1 cellular context compared by ENCODE assay signal in the genomic region with DNA sequence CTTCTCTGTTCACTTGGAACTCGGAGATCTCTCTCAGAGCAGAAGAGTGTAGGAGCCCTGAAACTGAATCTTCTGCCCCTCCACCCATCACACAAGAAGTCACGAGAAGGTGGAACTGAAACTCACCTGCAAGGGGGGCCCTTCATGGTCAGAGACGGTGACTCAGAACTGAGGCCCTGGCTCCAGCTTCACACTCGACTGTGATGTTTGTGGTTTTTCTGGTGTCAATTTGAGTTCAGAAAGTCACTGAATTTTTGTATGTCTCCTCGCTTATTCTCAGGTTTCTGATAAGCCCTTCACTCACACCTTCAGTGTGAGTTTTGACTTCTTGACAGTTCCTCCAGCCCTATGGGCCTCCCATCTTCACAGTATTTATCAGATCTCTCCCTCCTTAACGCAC.
TF ChIP-seq lines count a peak whose summit lies in the region.

No MANE protein-coding gene starts in this region.

TF ChIP-seq in GM12878, 131 proteins besides CTCF, POLR2A, EP300 and RAD21 (continued from another document):
- TF ChIP-seq, protein P1, sequence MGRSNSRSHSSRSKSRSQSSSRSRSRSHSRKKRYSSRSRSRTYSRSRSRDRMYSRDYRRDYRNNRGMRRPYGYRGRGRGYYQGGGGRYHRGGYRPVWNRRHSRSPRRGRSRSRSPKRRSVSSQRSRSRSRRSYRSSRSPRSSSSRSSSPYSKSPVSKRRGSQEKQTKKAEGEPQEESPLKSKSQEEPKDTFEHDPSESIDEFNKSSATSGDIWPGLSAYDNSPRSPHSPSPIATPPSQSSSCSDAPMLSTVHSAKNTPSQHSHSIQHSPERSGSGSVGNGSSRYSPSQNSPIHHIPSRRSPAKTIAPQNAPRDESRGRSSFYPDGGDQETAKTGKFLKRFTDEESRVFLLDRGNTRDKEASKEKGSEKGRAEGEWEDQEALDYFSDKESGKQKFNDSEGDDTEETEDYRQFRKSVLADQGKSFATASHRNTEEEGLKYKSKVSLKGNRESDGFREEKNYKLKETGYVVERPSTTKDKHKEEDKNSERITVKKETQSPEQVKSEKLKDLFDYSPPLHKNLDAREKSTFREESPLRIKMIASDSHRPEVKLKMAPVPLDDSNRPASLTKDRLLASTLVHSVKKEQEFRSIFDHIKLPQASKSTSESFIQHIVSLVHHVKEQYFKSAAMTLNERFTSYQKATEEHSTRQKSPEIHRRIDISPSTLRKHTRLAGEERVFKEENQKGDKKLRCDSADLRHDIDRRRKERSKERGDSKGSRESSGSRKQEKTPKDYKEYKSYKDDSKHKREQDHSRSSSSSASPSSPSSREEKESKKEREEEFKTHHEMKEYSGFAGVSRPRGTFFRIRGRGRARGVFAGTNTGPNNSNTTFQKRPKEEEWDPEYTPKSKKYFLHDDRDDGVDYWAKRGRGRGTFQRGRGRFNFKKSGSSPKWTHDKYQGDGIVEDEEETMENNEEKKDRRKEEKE (IDR thresholded peaks at IDR 0.05) = no peak
- TF ChIP-seq, protein P2, sequence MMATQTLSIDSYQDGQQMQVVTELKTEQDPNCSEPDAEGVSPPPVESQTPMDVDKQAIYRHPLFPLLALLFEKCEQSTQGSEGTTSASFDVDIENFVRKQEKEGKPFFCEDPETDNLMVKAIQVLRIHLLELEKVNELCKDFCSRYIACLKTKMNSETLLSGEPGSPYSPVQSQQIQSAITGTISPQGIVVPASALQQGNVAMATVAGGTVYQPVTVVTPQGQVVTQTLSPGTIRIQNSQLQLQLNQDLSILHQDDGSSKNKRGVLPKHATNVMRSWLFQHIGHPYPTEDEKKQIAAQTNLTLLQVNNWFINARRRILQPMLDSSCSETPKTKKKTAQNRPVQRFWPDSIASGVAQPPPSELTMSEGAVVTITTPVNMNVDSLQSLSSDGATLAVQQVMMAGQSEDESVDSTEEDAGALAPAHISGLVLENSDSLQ (IDR thresholded peaks at IDR 0.05) = peak; percentile 86
- TF ChIP-seq GATAD2B (conservative IDR thresholded peaks at IDR 0.05; ENCODE audit: low read depth) (0 out of 2 replicates have a peak, but pooled peaks have one; percentile 68), CHD4 (IDR thresholded peaks at IDR 0.05) (no peak), YBX1 (IDR thresholded peaks at IDR 0.05) (no peak), JUND (IDR thresholded peaks at IDR 0.05; ENCODE audit: low read depth, low read length) (peak; percentile 71; the same call in 1 of the 2 replicates), TAF1 (IDR thresholded peaks at IDR 0.05; ENCODE audit: borderline replicate concordance, low read depth, low read length) (peak; percentile 40; the same call in 1 of the 2 replicates), IKZF1 (conservative IDR thresholded peaks at IDR 0.05) (peak; percentile 92), ZNF207 (IDR thresholded peaks at IDR 0.05; ENCODE audit: borderline replicate concordance) (no peak), CHD2 (IDR thresholded peaks at IDR 0.05; ENCODE audit: borderline replicate concordance, low read depth, low read length) (peak; percentile 90), TCF3 (IDR thresholded peaks at IDR 0.05; ENCODE audit: borderline replicate concordance, insufficient read depth, low read depth, low read length) (peak; percentile 100), SIX5 (IDR thresholded peaks at IDR 0.05; ENCODE audit: low read depth, low read length, severe bottlenecking) (peak; percentile 31), IRF4 (IDR thresholded peaks at IDR 0.05; ENCODE audit: low read depth, low read length) (peak; percentile 99), POU2F2 (IDR thresholded peaks at IDR 0.05; ENCODE audit: borderline replicate concordance, low read depth, low read length) (peak; percentile 94; the same call in 2 of the 3 replicates), CEBPB (IDR thresholded peaks at IDR 0.05; ENCODE audit: borderline replicate concordance in 1 of 2, low read depth in 2 of 2, low read length in 2 of 2) (peak in 1 of 2 experiments; percentile 93; a peak in 1 of 4 replicates), ASH2L (IDR thresholded peaks at IDR 0.05; ENCODE audit: borderline replicate concordance, low read depth) (no peak), RUNX3 (IDR thresholded peaks at IDR 0.05; ENCODE audit: low read length) (peak; percentile 100), IKZF2 (IDR thresholded peaks at IDR 0.05) (peak; percentile 90 to 93), KLF5 (IDR thresholded peaks at IDR 0.05; ENCODE audit: partially characterized antibody) (peak; percentile 53), SPI1 (IDR thresholded peaks at IDR 0.05; ENCODE audit: borderline replicate concordance, insufficient read depth, low read depth, low read length) (peak; percentile 97), MTA3 (IDR thresholded peaks at IDR 0.05; ENCODE audit: borderline replicate concordance, low read length) (peak; percentile 96; the same call in 1 of the 2 replicates), YY1 (IDR thresholded peaks at IDR 0.05; ENCODE audit: low read depth, low read length) (peak; percentile 34; the same call in 1 of the 2 replicates), CBX5 (IDR thresholded peaks at IDR 0.05; ENCODE audit: low read depth) (peak; percentile 95), PAX5 (IDR thresholded peaks at IDR 0.05; ENCODE audit: borderline replicate concordance, low read depth, low read length) (peak; percentile 99), NBN (IDR thresholded peaks at IDR 0.05) (peak; percentile 94), STAT3 (IDR thresholded peaks at IDR 0.05; ENCODE audit: low read depth, low read length) (0 out of 2 replicates have a peak, but pooled peaks have one; percentile 36)
- TF ChIP-seq, protein P3, sequence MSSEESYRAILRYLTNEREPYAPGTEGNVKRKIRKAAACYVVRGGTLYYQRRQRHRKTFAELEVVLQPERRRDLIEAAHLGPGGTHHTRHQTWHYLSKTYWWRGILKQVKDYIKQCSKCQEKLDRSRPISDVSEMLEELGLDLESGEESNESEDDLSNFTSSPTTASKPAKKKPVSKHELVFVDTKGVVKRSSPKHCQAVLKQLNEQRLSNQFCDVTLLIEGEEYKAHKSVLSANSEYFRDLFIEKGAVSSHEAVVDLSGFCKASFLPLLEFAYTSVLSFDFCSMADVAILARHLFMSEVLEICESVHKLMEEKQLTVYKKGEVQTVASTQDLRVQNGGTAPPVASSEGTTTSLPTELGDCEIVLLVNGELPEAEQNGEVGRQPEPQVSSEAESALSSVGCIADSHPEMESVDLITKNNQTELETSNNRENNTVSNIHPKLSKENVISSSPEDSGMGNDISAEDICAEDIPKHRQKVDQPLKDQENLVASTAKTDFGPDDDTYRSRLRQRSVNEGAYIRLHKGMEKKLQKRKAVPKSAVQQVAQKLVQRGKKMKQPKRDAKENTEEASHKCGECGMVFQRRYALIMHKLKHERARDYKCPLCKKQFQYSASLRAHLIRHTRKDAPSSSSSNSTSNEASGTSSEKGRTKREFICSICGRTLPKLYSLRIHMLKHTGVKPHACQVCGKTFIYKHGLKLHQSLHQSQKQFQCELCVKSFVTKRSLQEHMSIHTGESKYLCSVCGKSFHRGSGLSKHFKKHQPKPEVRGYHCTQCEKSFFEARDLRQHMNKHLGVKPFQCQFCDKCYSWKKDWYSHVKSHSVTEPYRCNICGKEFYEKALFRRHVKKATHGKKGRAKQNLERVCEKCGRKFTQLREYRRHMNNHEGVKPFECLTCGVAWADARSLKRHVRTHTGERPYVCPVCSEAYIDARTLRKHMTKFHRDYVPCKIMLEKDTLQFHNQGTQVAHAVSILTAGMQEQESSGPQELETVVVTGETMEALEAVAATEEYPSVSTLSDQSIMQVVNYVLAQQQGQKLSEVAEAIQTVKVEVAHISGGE (CRISPR knock-in tag; IDR thresholded peaks at IDR 0.05) = no peak
- TF ChIP-seq, protein P4, sequence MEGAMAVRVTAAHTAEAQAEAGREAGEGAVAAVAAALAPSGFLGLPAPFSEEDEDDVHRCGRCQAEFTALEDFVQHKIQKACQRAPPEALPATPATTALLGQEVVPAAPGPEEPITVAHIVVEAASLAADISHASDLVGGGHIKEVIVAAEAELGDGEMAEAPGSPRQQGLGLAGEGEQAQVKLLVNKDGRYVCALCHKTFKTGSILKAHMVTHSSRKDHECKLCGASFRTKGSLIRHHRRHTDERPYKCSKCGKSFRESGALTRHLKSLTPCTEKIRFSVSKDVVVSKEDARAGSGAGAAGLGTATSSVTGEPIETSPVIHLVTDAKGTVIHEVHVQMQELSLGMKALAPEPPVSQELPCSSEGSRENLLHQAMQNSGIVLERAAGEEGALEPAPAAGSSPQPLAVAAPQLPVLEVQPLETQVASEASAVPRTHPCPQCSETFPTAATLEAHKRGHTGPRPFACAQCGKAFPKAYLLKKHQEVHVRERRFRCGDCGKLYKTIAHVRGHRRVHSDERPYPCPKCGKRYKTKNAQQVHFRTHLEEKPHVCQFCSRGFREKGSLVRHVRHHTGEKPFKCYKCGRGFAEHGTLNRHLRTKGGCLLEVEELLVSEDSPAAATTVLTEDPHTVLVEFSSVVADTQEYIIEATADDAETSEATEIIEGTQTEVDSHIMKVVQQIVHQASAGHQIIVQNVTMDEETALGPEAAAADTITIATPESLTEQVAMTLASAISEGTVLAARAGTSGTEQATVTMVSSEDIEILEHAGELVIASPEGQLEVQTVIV (IDR thresholded peaks at IDR 0.05; ENCODE audit: borderline replicate concordance, partially characterized antibody) = no peak
- TF ChIP-seq, protein P5, sequence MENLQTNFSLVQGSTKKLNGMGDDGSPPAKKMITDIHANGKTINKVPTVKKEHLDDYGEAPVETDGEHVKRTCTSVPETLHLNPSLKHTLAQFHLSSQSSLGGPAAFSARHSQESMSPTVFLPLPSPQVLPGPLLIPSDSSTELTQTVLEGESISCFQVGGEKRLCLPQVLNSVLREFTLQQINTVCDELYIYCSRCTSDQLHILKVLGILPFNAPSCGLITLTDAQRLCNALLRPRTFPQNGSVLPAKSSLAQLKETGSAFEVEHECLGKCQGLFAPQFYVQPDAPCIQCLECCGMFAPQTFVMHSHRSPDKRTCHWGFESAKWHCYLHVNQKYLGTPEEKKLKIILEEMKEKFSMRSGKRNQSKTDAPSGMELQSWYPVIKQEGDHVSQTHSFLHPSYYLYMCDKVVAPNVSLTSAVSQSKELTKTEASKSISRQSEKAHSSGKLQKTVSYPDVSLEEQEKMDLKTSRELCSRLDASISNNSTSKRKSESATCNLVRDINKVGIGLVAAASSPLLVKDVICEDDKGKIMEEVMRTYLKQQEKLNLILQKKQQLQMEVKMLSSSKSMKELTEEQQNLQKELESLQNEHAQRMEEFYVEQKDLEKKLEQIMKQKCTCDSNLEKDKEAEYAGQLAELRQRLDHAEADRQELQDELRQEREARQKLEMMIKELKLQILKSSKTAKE (IDR thresholded peaks at IDR 0.05; ENCODE audit: low read depth, poor library complexity, severe bottlenecking) = peak; percentile 99
- TF ChIP-seq, protein P6, sequence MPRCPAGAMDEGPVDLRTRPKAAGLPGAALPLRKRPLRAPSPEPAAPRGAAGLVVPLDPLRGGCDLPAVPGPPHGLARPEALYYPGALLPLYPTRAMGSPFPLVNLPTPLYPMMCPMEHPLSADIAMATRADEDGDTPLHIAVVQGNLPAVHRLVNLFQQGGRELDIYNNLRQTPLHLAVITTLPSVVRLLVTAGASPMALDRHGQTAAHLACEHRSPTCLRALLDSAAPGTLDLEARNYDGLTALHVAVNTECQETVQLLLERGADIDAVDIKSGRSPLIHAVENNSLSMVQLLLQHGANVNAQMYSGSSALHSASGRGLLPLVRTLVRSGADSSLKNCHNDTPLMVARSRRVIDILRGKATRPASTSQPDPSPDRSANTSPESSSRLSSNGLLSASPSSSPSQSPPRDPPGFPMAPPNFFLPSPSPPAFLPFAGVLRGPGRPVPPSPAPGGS (IDR thresholded peaks at IDR 0.05; ENCODE audit: borderline replicate concordance, insufficient read depth, low read depth, low read length, poor library complexity, severe bottlenecking) = peak; percentile 96
- TF ChIP-seq, protein P7, sequence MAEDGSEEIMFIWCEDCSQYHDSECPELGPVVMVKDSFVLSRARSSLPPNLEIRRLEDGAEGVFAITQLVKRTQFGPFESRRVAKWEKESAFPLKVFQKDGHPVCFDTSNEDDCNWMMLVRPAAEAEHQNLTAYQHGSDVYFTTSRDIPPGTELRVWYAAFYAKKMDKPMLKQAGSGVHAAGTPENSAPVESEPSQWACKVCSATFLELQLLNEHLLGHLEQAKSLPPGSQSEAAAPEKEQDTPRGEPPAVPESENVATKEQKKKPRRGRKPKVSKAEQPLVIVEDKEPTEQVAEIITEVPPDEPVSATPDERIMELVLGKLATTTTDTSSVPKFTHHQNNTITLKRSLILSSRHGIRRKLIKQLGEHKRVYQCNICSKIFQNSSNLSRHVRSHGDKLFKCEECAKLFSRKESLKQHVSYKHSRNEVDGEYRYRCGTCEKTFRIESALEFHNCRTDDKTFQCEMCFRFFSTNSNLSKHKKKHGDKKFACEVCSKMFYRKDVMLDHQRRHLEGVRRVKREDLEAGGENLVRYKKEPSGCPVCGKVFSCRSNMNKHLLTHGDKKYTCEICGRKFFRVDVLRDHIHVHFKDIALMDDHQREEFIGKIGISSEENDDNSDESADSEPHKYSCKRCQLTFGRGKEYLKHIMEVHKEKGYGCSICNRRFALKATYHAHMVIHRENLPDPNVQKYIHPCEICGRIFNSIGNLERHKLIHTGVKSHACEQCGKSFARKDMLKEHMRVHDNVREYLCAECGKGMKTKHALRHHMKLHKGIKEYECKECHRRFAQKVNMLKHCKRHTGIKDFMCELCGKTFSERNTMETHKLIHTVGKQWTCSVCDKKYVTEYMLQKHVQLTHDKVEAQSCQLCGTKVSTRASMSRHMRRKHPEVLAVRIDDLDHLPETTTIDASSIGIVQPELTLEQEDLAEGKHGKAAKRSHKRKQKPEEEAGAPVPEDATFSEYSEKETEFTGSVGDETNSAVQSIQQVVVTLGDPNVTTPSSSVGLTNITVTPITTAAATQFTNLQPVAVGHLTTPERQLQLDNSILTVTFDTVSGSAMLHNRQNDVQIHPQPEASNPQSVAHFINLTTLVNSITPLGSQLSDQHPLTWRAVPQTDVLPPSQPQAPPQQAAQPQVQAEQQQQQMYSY (CRISPR knock-in tag; IDR thresholded peaks at IDR 0.05) = no peak
